ENCODE assay signal across 8 cellular contexts in genomic region chr2:111884592-111884964, GRCh38. TPM values are rescaled to one million over a fixed set of nuclear protein-coding genes. Genes with fewer than 3 reads are reported as not detected.
DNase-seq lines count a peak whose midpoint lies in the region; ATAC-seq and TF ChIP-seq lines count a peak whose summit lies in the region.

No MANE protein-coding gene starts in this region.

- H3K27me3 Mint-ChIP-seq in activated T-cell treated with anti-CD3 and anti-CD28 coated beads, Interleukin-2, amount 50 U/mL, for 24 hours: no peaks in the 10 kb centered on the region

- peak overlapping the region; percentile 90 for H3K4me3 Mint-ChIP-seq in activated T-cell treated with anti-CD3 and anti-CD28 coated beads, Interleukin-2, amount 50 U/mL, for 24 hours

- no peaks in the 10 kb centered on the region for H3K9me3 Mint-ChIP-seq in activated T-cell treated with anti-CD3 and anti-CD28 coated beads, Interleukin-2, amount 50 U/mL, for 24 hours

- DNase-seq in activated T-cell treated with anti-CD3 and anti-CD28 coated beads, Interleukin-2, amount 50 U/mL, for 24 hours: no peak
- no peak for DNase-seq in activated T-cell treated with anti-CD3 and anti-CD28 coated beads, Interleukin-2, amount 50 U/mL, for 48 hours
- DNase-seq in foreskin keratinocyte (no peak), retinal pigment epithelial cell (ENCODE audit: low read depth) (no peak), inferior parietal cortex (ENCODE audit: extremely low spot score) (no peak)

- H3K4me1 Mint-ChIP-seq in activated T-cell treated with anti-CD3 and anti-CD28 coated beads, Interleukin-2, amount 50 U/mL, for 24 hours (ENCODE audit: low read depth): peaks cover 23% of the 10 kb centered on the region

- peak overlapping the region; percentile 54 for H3K27ac ChIP-seq in foreskin keratinocyte

- no peak for TF ChIP-seq CTCF in foreskin keratinocyte (conservative IDR thresholded peaks at IDR 0.05)
- TF ChIP-seq CTCF in retinal pigment epithelial cell (conservative IDR thresholded peaks at IDR 0.05; ENCODE audit: low read depth, low read length): no peak

- peak; percentile 37 for ATAC-seq in SK-N-SH treated with all-trans-retinoic acid at 6 μM for 48 hours
- ATAC-seq in foreskin keratinocyte: peak; percentile 25
- no peak for ATAC-seq in HG03565 (IDR thresholded peaks at IDR 0.05; ENCODE audit: unreplicated experiment)
- ATAC-seq in HG02571 (IDR thresholded peaks at IDR 0.05; ENCODE audit: unreplicated experiment): no peak

- peak overlapping the region; percentile 97 for H3K27ac Mint-ChIP-seq in activated T-cell treated with anti-CD3 and anti-CD28 coated beads, Interleukin-2, amount 50 U/mL, for 24 hours

- no peaks in the 10 kb centered on the region for H3K4me1 ChIP-seq in foreskin keratinocyte

- no peaks in the 10 kb centered on the region for H3K27me3 ChIP-seq in foreskin keratinocyte

- H3K4me3 ChIP-seq in retinal pigment epithelial cell (ENCODE audit: low read length): peak overlapping the region; percentile 91

- H3K36me3 Mint-ChIP-seq in activated T-cell treated with anti-CD3 and anti-CD28 coated beads, Interleukin-2, amount 50 U/mL, for 24 hours (ENCODE audit: low read depth): peaks cover 42% of the 10 kb centered on the region

TF ChIP-seq in SK-N-SH treated with all-trans-retinoic acid at 6 μM for 48 hours, 23 proteins besides CTCF, POLR2A, EP300 and RAD21:
- no peak for TF ChIP-seq ZFP3 (CRISPR knock-in tag; IDR thresholded peaks at IDR 0.05)
- no peak for TF ChIP-seq ESRRG (CRISPR knock-in tag; IDR thresholded peaks at IDR 0.05)
- no peak for TF ChIP-seq ZFP30 (CRISPR knock-in tag; IDR thresholded peaks at IDR 0.05)
- TF ChIP-seq ZNF565 (CRISPR knock-in tag; conservative IDR thresholded peaks at IDR 0.05; ENCODE audit: low read depth): no peak
- no peak for TF ChIP-seq CSDC2 (CRISPR knock-in tag; IDR thresholded peaks at IDR 0.05)
- TF ChIP-seq SNAI2 (CRISPR knock-in tag; IDR thresholded peaks at IDR 0.05): no peak
- no peak for TF ChIP-seq CSRNP3 (CRISPR knock-in tag; IDR thresholded peaks at IDR 0.05)
TF ChIP-seq in SK-N-SH treated with all-trans-retinoic acid at 6 μM for 48 hours: peak in this region for 0.

RNA-seq across cellular contexts. Expression of gene ANAPC1, which starts 0.6 kb away (rescaled TPM):
- 56.8 and 69.2 TPM in 2 replicates for total RNA-seq in foreskin keratinocyte
- 8.5 and 9.7 TPM in 2 replicates for polyA plus RNA-seq in foreskin keratinocyte

RNA-seq across cellular contexts. Expression of gene MERTK, which starts 13.8 kb away (rescaled TPM):
- 0.07 TPM in 1 of 2 replicates, not detected in the other for total RNA-seq in foreskin keratinocyte
- polyA plus RNA-seq in foreskin keratinocyte: 0.02 TPM in 1 of 2 replicates, not detected in the other

Comparison
In these comparisons a context has a peak if more than half of its experiments do, and no peak if none do; other contexts are left out.
1. ATAC-seq: peak in SK-N-SH treated with all-trans-retinoic acid at 6 μM for 48 hours (single experiment) and foreskin keratinocyte (single experiment); none in HG03565 (single experiment) and HG02571 (single experiment).